31 cellular contexts compared by ENCODE assay signal in the genomic region with DNA sequence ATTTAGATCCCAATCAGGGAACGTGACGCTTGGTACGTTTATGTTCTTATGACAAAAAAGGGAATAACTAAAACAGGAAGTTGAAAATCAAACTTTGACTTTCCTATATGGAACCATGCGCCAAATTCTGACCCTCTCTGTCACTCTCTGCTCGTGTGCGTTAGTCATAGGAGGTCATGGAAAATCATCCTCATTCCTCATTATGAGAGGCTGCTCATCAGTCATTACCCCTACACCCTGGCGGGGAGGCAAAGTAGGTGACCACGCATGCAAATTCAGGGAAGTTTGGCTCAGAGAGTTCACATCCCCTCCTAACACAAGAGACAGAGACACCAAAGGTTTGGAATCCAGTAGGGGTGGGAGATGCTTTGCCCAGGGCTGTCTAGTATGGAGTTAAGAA. TPM values are rescaled to one million over a fixed set of nuclear protein-coding genes. Genes with fewer than 3 reads are reported as not detected.
DNase-seq lines count a peak whose midpoint lies in the region; ATAC-seq lines count a peak whose summit lies in the region.
"Had no signal": no experiment of that assay in that cellular context is flagged by ENCODE, and none has a peak within 500 bp of the region (broad histone marks: within the 10 kb centered on the region; RNA-seq: fewer than 3 reads in every experiment).

No MANE protein-coding gene starts in this region.

- H3K36me3 Mint-ChIP-seq in activated CD4-positive, alpha-beta T cell treated with anti-CD3 and anti-CD28 coated beads, Interleukin-2, amount 10 ng/mL, durations not matched to agents 24 days and 14 days (ENCODE audit: low read depth) = no peaks in the 10 kb centered on the region
- H3K36me3 Mint-ChIP-seq in naive thymus-derived CD4-positive, alpha-beta T cell = peaks cover 0 to 7% (median 0%) of the 10 kb centered on the region in 5 donors
- H3K36me3 Mint-ChIP-seq: neural progenitor cell, WTC11 had no signal

- H3K36me3 ChIP-seq in naive thymus-derived CD4-positive, alpha-beta T cell (ENCODE audit: control insufficient read depth in 2 of 3, insufficient read depth in 3 of 3, low read length in 3 of 3) = no peaks in the 10 kb centered on the region
- H3K36me3 ChIP-seq: adrenal gland, BE2C, esophagus squamous epithelium, gastroesophageal sphincter, neural progenitor cell, SJSA1, upper lobe of left lung had no signal

- CTCF ChIA-PET in naive thymus-derived CD4-positive, alpha-beta T cell (lab: Charles Lee) = interaction anchor here (0.9 kb wide), 1 partner anchor 15 kb away, joined by 3 read pairs; no protein-coding TSS in a partner anchor

- in situ Hi-C loops in KBM-7 (cut with MboI; ENCODE audit: low pct_unique_long_range_greater_than_20kb, low sequenced_read_pairs) = no loop called here

- peaks cover 26% of the 10 kb centered on the region for H3K4me1 Mint-ChIP-seq in activated CD4-positive, alpha-beta T cell treated with anti-CD3 and anti-CD28 coated beads, Interleukin-2, amount 10 ng/mL, durations not matched to agents 24 days and 14 days
- H3K4me1 Mint-ChIP-seq in naive thymus-derived CD4-positive, alpha-beta T cell = peaks cover 0 to 8% (median 0%) of the 10 kb centered on the region in 7 donors
- H3K4me1 Mint-ChIP-seq: neural progenitor cell had no signal

- peaks cover 6% of the 10 kb centered on the region for H3K27me3 Mint-ChIP-seq in activated CD4-positive, alpha-beta T cell treated with anti-CD3 and anti-CD28 coated beads, Interleukin-2, amount 10 ng/mL, durations not matched to agents 24 days and 14 days
- peaks cover 0 to 4% (median 0%) of the 10 kb centered on the region in 5 donors for H3K27me3 Mint-ChIP-seq in naive thymus-derived CD4-positive, alpha-beta T cell

- no peaks in the 10 kb centered on the region for H3K4me1 ChIP-seq in naive thymus-derived CD4-positive, alpha-beta T cell (ENCODE audit: control insufficient read depth in 2 of 2, insufficient read depth in 2 of 2, low read length in 2 of 2)
- H3K4me1 ChIP-seq: adrenal gland, BE2C, gastroesophageal sphincter, neural progenitor cell, SJSA1 had no signal

- H3K27me3 ChIP-seq in naive thymus-derived CD4-positive, alpha-beta T cell (ENCODE audit: control insufficient read depth in 2 of 2, insufficient read depth in 2 of 2, low read length in 2 of 2) = no peaks in the 10 kb centered on the region
- H3K27me3 ChIP-seq: adrenal gland, BE2C, esophagus squamous epithelium, upper lobe of left lung had no signal

- POLR2A ChIA-PET in naive thymus-derived CD4-positive, alpha-beta T cell (lab: Charles Lee) = no interaction called here

- no peak overlapping the region for H3K27ac ChIP-seq in naive thymus-derived CD4-positive, alpha-beta T cell (ENCODE audit: low read depth, low read length)
- H3K27ac ChIP-seq: adrenal gland, gastroesophageal sphincter, neural progenitor cell, PC-9, SJSA1, upper lobe of left lung had no signal

- no peaks in the 10 kb centered on the region for H3K9me3 ChIP-seq in naive thymus-derived CD4-positive, alpha-beta T cell (ENCODE audit: control insufficient read depth in 2 of 3, low read length in 3 of 3)
- H3K9me3 ChIP-seq: adrenal gland, BE2C, esophagus squamous epithelium, SJSA1, upper lobe of left lung had no signal

- no peak for DNase-seq in activated CD4-positive, alpha-beta T cell treated with anti-CD3 and anti-CD28 coated beads, Interleukin-2, amount 10 ng/mL, durations not matched to agents 24 days and 14 days
- DNase-seq in activated CD4-positive, alpha-beta T cell treated with anti-CD3 and anti-CD28 coated beads for 4 hours = no peak
- DNase-seq in KBM-7 = peak; percentile 18
- DNase-seq in RPMI7951 (ENCODE audit: low read depth) = peak; percentile 16
- no peak for DNase-seq in naive thymus-derived CD4-positive, alpha-beta T cell
- no peak for DNase-seq in GF-D8 (lab: John Stamatoyannopoulos, UW)
- no peak for DNase-seq in NCI-H1694 treated with DMSO at 0.1 percent for 48 hours (lab: John Stamatoyannopoulos, UW)
- DNase-seq: activated effector memory CD4-positive, alpha-beta T cell treated with Interleukin-2 at 50 U/mL for 16 hours; BE2C; COR-L47; DMS79 treated with DMSO at 0.1 percent for 48 hours; effector memory CD8-positive, alpha-beta T cell; esophagus squamous epithelium; NCI-H1092 treated with DMSO at 0.1 percent for 48 hours; NCI-H2029 treated with DMSO at 0.1 percent for 48 hours; NCI-H345; NCI-H774; PC-9 had no signal

- no peak overlapping the region for H3K4me3 Mint-ChIP-seq in activated CD4-positive, alpha-beta T cell treated with anti-CD3 and anti-CD28 coated beads, Interleukin-2, amount 10 ng/mL, durations not matched to agents 24 days and 14 days
- H3K4me3 Mint-ChIP-seq in naive thymus-derived CD4-positive, alpha-beta T cell = no peak overlapping the region
- H3K4me3 Mint-ChIP-seq: effector memory CD8-positive, alpha-beta T cell; neural progenitor cell; T-helper 1 cell treated with Interleukin-12 subunit alpha and Interleukin-12 subunit beta and Interleukin-4 antibody, amounts not matched to agents 30 μg/mL and 1 μg/mL, for 36 hours; WTC11 had no signal

- no peaks in the 10 kb centered on the region for H3K9me3 Mint-ChIP-seq in activated CD4-positive, alpha-beta T cell treated with anti-CD3 and anti-CD28 coated beads, Interleukin-2, amount 10 ng/mL, durations not matched to agents 24 days and 14 days
- H3K9me3 Mint-ChIP-seq in naive thymus-derived CD4-positive, alpha-beta T cell = peaks cover 0 to 4% (median 0%) of the 10 kb centered on the region in 11 donors
- H3K9me3 Mint-ChIP-seq: effector memory CD8-positive, alpha-beta T cell; neural progenitor cell; T-helper 1 cell treated with Interleukin-12 subunit alpha and Interleukin-12 subunit beta and Interleukin-4 antibody, amounts not matched to agents 30 μg/mL and 1 μg/mL, for 36 hours; WTC11 had no signal

- no peak overlapping the region for H3K4me3 ChIP-seq in naive thymus-derived CD4-positive, alpha-beta T cell (ENCODE audit: low read length)
- H3K4me3 ChIP-seq: adrenal gland, esophagus squamous epithelium, gastroesophageal sphincter, GM12878, neural progenitor cell, PC-9, SJSA1, upper lobe of left lung had no signal

- peak overlapping the region; percentile 67 for H3K27ac Mint-ChIP-seq in activated CD4-positive, alpha-beta T cell treated with anti-CD3 and anti-CD28 coated beads, Interleukin-2, amount 10 ng/mL, durations not matched to agents 24 days and 14 days
- no peak overlapping the region for H3K27ac Mint-ChIP-seq in naive thymus-derived CD4-positive, alpha-beta T cell
- H3K27ac Mint-ChIP-seq: effector memory CD8-positive, alpha-beta T cell; neural progenitor cell; T-helper 1 cell treated with Interleukin-12 subunit alpha and Interleukin-12 subunit beta and Interleukin-4 antibody, amounts not matched to agents 30 μg/mL and 1 μg/mL, for 36 hours; WTC11 had no signal

- ATAC-seq in naive thymus-derived CD4-positive, alpha-beta T cell = peak; percentile 69
- ATAC-seq in GM21737 (IDR thresholded peaks at IDR 0.05; ENCODE audit: unreplicated experiment) = no peak
- ATAC-seq: effector memory CD8-positive, alpha-beta T cell; gastroesophageal sphincter; WTC11 had no signal

- intact Hi-C loops in activated CD4-positive, alpha-beta T cell treated with anti-CD3 and anti-CD28 coated beads, Interleukin-2, amount 10 ng/mL, durations not matched to agents 24 days and 14 days (cut with micrococcal nuclease) = loop anchor here (10.0 kb wide), 1 partner anchor 291 kb away; no protein-coding TSS in a partner anchor
- intact Hi-C loops in naive thymus-derived CD4-positive, alpha-beta T cell (cut with micrococcal nuclease) = loop anchor here in 1 of 2 donors (5.0 kb wide), 2 partner anchors 34 to 289 kb away; no protein-coding TSS in a partner anchor

RNA-seq across cellular contexts. Expression of a gene that starts 15.5 kb away (rescaled TPM):
- not detected in 2 replicates for total RNA-seq in activated CD4-positive, alpha-beta T cell treated with anti-CD3 and anti-CD28 coated beads, Interleukin-2, amount 10 ng/mL, durations not matched to agents 24 days and 14 days
- not detected in 2 replicates for total RNA-seq in RPMI7951 (2014; rRNA removed; shearing (Covaris generic))
- not detected for total RNA-seq in naive thymus-derived CD4-positive, alpha-beta T cell
- polyA plus RNA-seq in naive thymus-derived CD4-positive, alpha-beta T cell = not detected
- total RNA-seq: A673, adrenal gland, gastroesophageal sphincter, GM12878, HT1080, lung microvascular endothelial cell, PC-9, posterior vena cava, SJSA1, upper lobe of left lung, WTC11 had no signal
- polyA plus RNA-seq: adrenal gland, GM12878 had no signal

RNA-seq across cellular contexts. Expression of a gene that starts 24.3 kb away (rescaled TPM):
- total RNA-seq in activated CD4-positive, alpha-beta T cell treated with anti-CD3 and anti-CD28 coated beads, Interleukin-2, amount 10 ng/mL, durations not matched to agents 24 days and 14 days = not detected in 2 replicates
- not detected in 2 replicates for total RNA-seq in RPMI7951 (2014; rRNA removed; shearing (Covaris generic))
- total RNA-seq in naive thymus-derived CD4-positive, alpha-beta T cell = under 1 TPM in 1 of 5 experiments, not detected in 4; 0.07 TPM
- polyA plus RNA-seq in naive thymus-derived CD4-positive, alpha-beta T cell = not detected
- total RNA-seq: A673, adrenal gland, GM12878, HT1080, lung microvascular endothelial cell, posterior vena cava, SJSA1, upper lobe of left lung, WTC11 had no signal
- polyA plus RNA-seq: adrenal gland, GM12878 had no signal

RNA-seq across cellular contexts. Expression of a gene that starts 30.6 kb away (rescaled TPM):
- not detected in 2 replicates for total RNA-seq in activated CD4-positive, alpha-beta T cell treated with anti-CD3 and anti-CD28 coated beads, Interleukin-2, amount 10 ng/mL, durations not matched to agents 24 days and 14 days
- not detected in 2 replicates for total RNA-seq in RPMI7951 (2014; rRNA removed; shearing (Covaris generic))
- total RNA-seq in naive thymus-derived CD4-positive, alpha-beta T cell = not detected
- polyA plus RNA-seq in naive thymus-derived CD4-positive, alpha-beta T cell = not detected
- total RNA-seq: A673, adrenal gland, gastroesophageal sphincter, GM12878, HT1080, lung microvascular endothelial cell, PC-9, posterior vena cava, SJSA1, upper lobe of left lung, WTC11 had no signal
- polyA plus RNA-seq: adrenal gland, GM12878 had no signal

RNA-seq across cellular contexts. Expression of a gene that starts 44.1 kb away (rescaled TPM):
- 3.0 and 3.3 TPM in 2 replicates for total RNA-seq in activated CD4-positive, alpha-beta T cell treated with anti-CD3 and anti-CD28 coated beads, Interleukin-2, amount 10 ng/mL, durations not matched to agents 24 days and 14 days
- 0.48 TPM in 1 of 2 replicates, not detected in the other for total RNA-seq in RPMI7951 (2014; rRNA removed; shearing (Covaris generic))
- 10 to 100 TPM in 1 of 5 experiments, 1 to 10 TPM in 4; 1.7 to 14.3 (median 2.3) TPM for total RNA-seq in naive thymus-derived CD4-positive, alpha-beta T cell
- not detected for polyA plus RNA-seq in naive thymus-derived CD4-positive, alpha-beta T cell
- total RNA-seq: A673, GM12878, HT1080, lung microvascular endothelial cell, SJSA1, WTC11 had no signal

Comparison
In these comparisons a context has a peak if more than half of its experiments do, and no peak if none do; other contexts are left out.
1. DNase-seq: peak in KBM-7 (single experiment) and RPMI7951 (single experiment); none in activated CD4-positive, alpha-beta T cell treated with anti-CD3 and anti-CD28 coated beads, Interleukin-2, amount 10 ng/mL, durations not matched to agents 24 days and 14 days (single experiment), activated CD4-positive, alpha-beta T cell treated with anti-CD3 and anti-CD28 coated beads for 4 hours (0 of 2), naive thymus-derived CD4-positive, alpha-beta T cell (0 of 9), GF-D8 (single experiment) and NCI-H1694 treated with DMSO at 0.1 percent for 48 hours (single experiment).